In genomic region chr1:202145325-202146140, GRCh38 we compare ENCODE assay signal across 1 cellular context.
A peak's percentile ranks its signal among the peaks of the same experiment; 100 is the strongest.
TF ChIP-seq lines count a peak whose summit lies in the region.

No MANE protein-coding gene starts in this region.

TF ChIP-seq in HEK293, 187 proteins besides CTCF, POLR2A, EP300 and RAD21 (continued from another document):
- TF ChIP-seq ZNF670 (tag by site-specific recombination; IDR thresholded peaks at IDR 0.05; ENCODE audit: low read depth) (no peak), ZNF777 (tag by site-specific recombination; IDR thresholded peaks at IDR 0.05; ENCODE audit: borderline replicate concordance) (no peak), REST (tag by site-specific recombination; IDR thresholded peaks at IDR 0.05) (no peak), ZNF555 (tag by site-specific recombination; conservative IDR thresholded peaks at IDR 0.05) (no peak), ZFP37 (tag by site-specific recombination; IDR thresholded peaks at IDR 0.05) (no peak), MZF1 (tag by site-specific recombination; IDR thresholded peaks at IDR 0.05; ENCODE audit: borderline replicate concordance) (no peak), ZNF530 (tag by site-specific recombination; IDR thresholded peaks at IDR 0.05; ENCODE audit: low read depth) (peak; percentile 98), YY1 (tag by site-specific recombination; IDR thresholded peaks at IDR 0.05) (no peak), ZSCAN5A (tag by site-specific recombination; IDR thresholded peaks at IDR 0.05) (no peak)
